ENCODE assay signal across 8 cellular contexts in the genomic region with DNA sequence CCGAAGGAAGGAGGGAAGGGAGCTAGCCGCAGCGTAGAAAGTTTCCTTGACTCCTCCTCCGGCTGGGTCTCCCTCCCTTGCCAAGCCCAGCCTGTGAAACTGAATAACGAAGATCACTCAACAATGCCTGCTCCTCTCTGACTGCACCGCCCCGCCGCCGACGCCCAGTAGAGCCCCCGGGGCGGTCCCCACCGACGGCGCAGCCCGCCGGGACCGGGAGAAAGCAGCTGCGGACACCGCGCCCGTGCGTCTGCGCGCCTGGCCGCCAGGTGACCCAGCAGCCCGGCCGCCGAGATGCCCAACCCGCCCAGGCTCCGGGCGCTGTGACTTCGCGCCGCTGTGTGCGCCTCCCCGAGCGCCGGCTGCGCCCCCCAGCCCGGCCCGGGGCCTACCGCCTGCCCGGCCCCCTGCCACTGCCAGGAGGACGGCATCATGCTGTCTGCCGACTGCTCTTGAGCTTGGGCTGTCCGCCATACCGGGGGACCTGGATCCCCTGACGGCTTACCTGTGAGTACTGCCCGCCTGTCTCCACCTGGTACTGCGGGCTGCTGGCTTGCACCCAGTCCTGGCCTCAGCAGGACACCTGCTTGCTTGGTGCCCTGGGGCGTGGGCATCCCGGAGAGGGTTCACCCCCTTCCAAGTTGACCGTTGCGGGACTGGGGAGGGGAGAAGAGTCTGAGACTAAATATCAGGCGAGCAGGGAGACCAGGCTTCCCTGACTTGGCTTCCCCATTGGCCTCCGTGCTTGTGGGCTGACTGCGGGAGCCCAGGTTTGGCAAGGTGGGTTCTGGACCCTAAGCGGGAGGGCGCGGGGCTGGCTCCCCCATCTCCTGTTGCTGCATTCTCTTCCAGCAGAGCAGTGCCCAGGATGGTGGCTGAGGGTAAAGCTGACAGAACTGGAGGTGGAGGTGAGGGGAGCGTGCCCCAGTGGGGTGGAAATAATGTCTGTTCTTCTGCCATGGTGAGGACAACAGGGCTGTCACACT. TPM values are rescaled to one million over a fixed set of nuclear protein-coding genes. Genes with fewer than 3 reads are reported as not detected.
DNase-seq lines count a peak whose midpoint lies in the region; ATAC-seq, FAIRE-seq and TF ChIP-seq lines count a peak whose summit lies in the region.

No MANE protein-coding gene starts in this region.

- H3K27ac ChIP-seq in HUES64 (ENCODE audit: low read depth, low read length) (no peak overlapping the region), HepG2 (ENCODE audit: extremely low read length, insufficient read depth, low read length) (no peak overlapping the region), upper lobe of right lung (peak overlapping the region; percentile 17)

- no TSS peak for BruUV-seq in HepG2 (replicated peaks; lab: Mats Ljungman, UMichigan)

- H3K9me3 ChIP-seq in HUES64 (ENCODE audit: insufficient read depth, low read depth, low read length), result no peaks in the 10 kb centered on the region
- H3K9me3 ChIP-seq in HepG2 (ENCODE audit: low read length), result no peaks in the 10 kb centered on the region
- H3K9me3 ChIP-seq in upper lobe of right lung, result no peaks in the 10 kb centered on the region

- TF ChIP-seq POLR2A in HepG2 (IDR thresholded peaks at IDR 0.05; ENCODE audit: insufficient read depth in 1 of 2, low read depth in 2 of 2, low read length in 2 of 2), result no peak

- CTCF ChIA-PET in BJ (lab: Yijun Ruan, JAX), result interaction anchor here (1.0 to 11.3 kb wide), 27 partner anchors 7 to 649 kb away, joined by 3 to 375 read pairs (median 15); partner anchors contain the start of genes CENPP and NOL8
- CTCF ChIA-PET in HepG2 (lab: Yijun Ruan, JAX; ENCODE audit: low intra/inter-chr PET ratio, low total read pairs), result no interaction called here

- no peak overlapping the region for H2AFZ ChIP-seq in HepG2 (ENCODE audit: low read length)

- no peaks in the 10 kb centered on the region for H4K20me1 ChIP-seq in HepG2 (ENCODE audit: insufficient read depth, low read length)

- H3K4me3 ChIP-seq in BJ (ENCODE audit: low read depth, low read length), result peak overlapping the region; percentile 41
- H3K4me3 ChIP-seq in HUES64 (ENCODE audit: low read length), result peak overlapping the region; percentile 58
- peak overlapping the region; percentile 37 for H3K4me3 ChIP-seq in bronchial epithelial cell (ENCODE audit: low read depth, low read length)
- H3K4me3 ChIP-seq in HepG2 (replicated peaks in 1 of 3; ENCODE audit: insufficient read depth in 1 of 3, low read depth in 2 of 3, low read length in 3 of 3), result peak overlapping the region; percentile 5 to 54 (median 47); a peak in 4 of 6 replicates
- H3K4me3 ChIP-seq in upper lobe of right lung, result peak overlapping the region; percentile 41

- peaks cover 1% of the 10 kb centered on the region; the same call in 1 of the 2 replicates for H3K4me1 ChIP-seq in HUES64 (ENCODE audit: insufficient read depth, low read length)
- H3K4me1 ChIP-seq in HepG2 (ENCODE audit: insufficient read depth, low read length), result peaks cover 48% of the 10 kb centered on the region
- H3K4me1 ChIP-seq in upper lobe of right lung, result peaks cover 10% of the 10 kb centered on the region

- H3K27me3 ChIP-seq in BJ (ENCODE audit: control insufficient read depth, insufficient read depth, low read length), result peaks cover 1% of the 10 kb centered on the region; the same call in 1 of the 2 replicates
- peaks cover 24% of the 10 kb centered on the region for H3K27me3 ChIP-seq in HUES64 (ENCODE audit: insufficient read depth, low read length)
- no peaks in the 10 kb centered on the region for H3K27me3 ChIP-seq in bronchial epithelial cell (ENCODE audit: control insufficient read depth, insufficient read depth, low read length)
- H3K27me3 ChIP-seq in HepG2 (ENCODE audit: control insufficient read depth in 1 of 2, insufficient read depth in 2 of 2, low read length in 2 of 2), result peaks cover 0 to 22% of the 10 kb centered on the region in 2 experiments; a peak in 4 of 5 replicates
- no peaks in the 10 kb centered on the region for H3K27me3 ChIP-seq in upper lobe of right lung

- TF ChIP-seq CTCF in BJ (IDR thresholded peaks at IDR 0.05; ENCODE audit: insufficient read depth, low read depth, low read length) (no peak), bronchial epithelial cell (IDR thresholded peaks at IDR 0.05; ENCODE audit: insufficient read depth, low read length, severe bottlenecking) (peak; percentile 19), HepG2 (CRISPR knock-in tag; IDR thresholded peaks at IDR 0.05) (no peak), upper lobe of right lung (IDR thresholded peaks at IDR 0.05) (no peak)

- POLR2A ChIA-PET in BJ (lab: Charles Lee), result no interaction called here
- POLR2A ChIA-PET in HepG2 (lab: Yijun Ruan, JAX), result interaction anchor here (1.4 kb wide), 1 partner anchor 56 kb away, joined by 3 read pairs; no protein-coding TSS in a partner anchor

- FAIRE-seq in bronchial epithelial cell (lab: Jason Lieb, UNC) (no peak), HepG2 (lab: Jason Lieb, UNC) (no peak)

- intact Hi-C loops in HepG2 (cut with micrococcal nuclease; ENCODE audit: unreplicated experiment) (no loop called here), upper lobe of right lung (cut with DNase I) (no loop called here)

- no peak for TF ChIP-seq EP300 in HepG2 (IDR thresholded peaks at IDR 0.05; ENCODE audit: low read depth in 2 of 2, low read length in 2 of 2)
- TF ChIP-seq EP300 in HepG2 (CRISPR knock-in tag; IDR thresholded peaks at IDR 0.05; ENCODE audit: borderline replicate concordance), result no peak

- H3K9ac ChIP-seq in HUES64 (ENCODE audit: low read depth, low read length) (peak overlapping the region; percentile 12; the same call in 1 of the 2 replicates), HepG2 (ENCODE audit: insufficient read depth, low read depth, low read length) (no peak overlapping the region)

- in situ Hi-C loops in HepG2 (cut with HindIII; ENCODE audit: extremely low pct_ligation_motif_present, low pct_unique_long_range_greater_than_20kb), result loop anchor here (10.0 to 25.0 kb wide), 2 partner anchors 103 to 296 kb away; no protein-coding TSS in a partner anchor

- TF ChIP-seq RAD21 in HepG2 (CRISPR knock-in tag; IDR thresholded peaks at IDR 0.05), result no peak

- peak overlapping the region; percentile 92 for H3K4me2 ChIP-seq in HepG2 (ENCODE audit: low read depth, low read length)

- no peak for DNase-seq in BJ (ENCODE audit: low read depth)
- DNase-seq in bronchial epithelial cell (ENCODE audit: low read depth), result no peak
- DNase-seq in HepG2 (ENCODE audit: low spot score), result no peak
- DNase-seq in upper lobe of right lung, result no peak

- ATAC-seq in HepG2 (peak; percentile 35), upper lobe of right lung (peak; percentile 26), HG03521 (IDR thresholded peaks at IDR 0.05; ENCODE audit: unreplicated experiment) (no peak), HG03196 (IDR thresholded peaks at IDR 0.05; ENCODE audit: unreplicated experiment) (no peak), GM21381 (IDR thresholded peaks at IDR 0.05; ENCODE audit: unreplicated experiment) (no peak)

- H3K79me2 ChIP-seq in HepG2 (ENCODE audit: insufficient read depth, low read length), result no peaks in the 10 kb centered on the region

- 18% methylated on average over 62 of the region's 62 CpGs for WGBS in HUES64
- WGBS in HepG2 (ENCODE audit: low lambda C conversion rate), result 23% methylated on average over 6 of the region's 62 CpGs

- H3K36me3 ChIP-seq in BJ (ENCODE audit: control insufficient read depth, insufficient read depth, low read length), result no peaks in the 10 kb centered on the region
- no peaks in the 10 kb centered on the region for H3K36me3 ChIP-seq in HUES64 (ENCODE audit: insufficient read depth, low read length)
- H3K36me3 ChIP-seq in bronchial epithelial cell (ENCODE audit: control insufficient read depth, insufficient read depth, low read length), result no peaks in the 10 kb centered on the region
- no peaks in the 10 kb centered on the region for H3K36me3 ChIP-seq in HepG2 (replicated peaks in 1 of 2; ENCODE audit: control insufficient read depth in 1 of 2, insufficient read depth in 2 of 2, low read length in 2 of 2)
- H3K36me3 ChIP-seq in upper lobe of right lung, result no peaks in the 10 kb centered on the region

TF ChIP-seq in HepG2, 621 proteins besides CTCF, POLR2A, EP300 and RAD21 (continues in another document):
- peak; percentile 96 for TF ChIP-seq ZNF777 (CRISPR knock-in tag; IDR thresholded peaks at IDR 0.05)
- TF ChIP-seq GABPB1 (CRISPR knock-in tag; IDR thresholded peaks at IDR 0.05), result no peak
- TF ChIP-seq ZNF30 (CRISPR knock-in tag; IDR thresholded peaks at IDR 0.05), result 0 out of 2 replicates have a peak, but pooled peaks have one; percentile 35
- TF ChIP-seq ZNF766 (CRISPR knock-in tag; IDR thresholded peaks at IDR 0.05; ENCODE audit: borderline replicate concordance), result 0 out of 2 replicates have a peak, but pooled peaks have one; percentile 26

RNA-seq across cellular contexts. Expression of gene SPTLC1, which starts 26.2 kb away (rescaled TPM):
- 102 and 120 TPM in 2 replicates for polyA plus RNA-seq in BJ (2011; rRNA removed)
- 40.0 and 59.7 TPM in 2 replicates for polyA minus RNA-seq in BJ (2011; rRNA and poly(A)+ RNA removed)
- polyA plus RNA-seq in HUES64 (2013, experiment 1 of 2), result 55.3 TPM
- 50.3 TPM for polyA plus RNA-seq in HUES64 (2013, experiment 2 of 2)
- 102 and 103 TPM in 2 replicates for total RNA-seq in bronchial epithelial cell
- 44.4 and 72.5 TPM in 2 replicates for total RNA-seq in HepG2 (2016; rRNA removed; fragmentation: Illumina TruSeq; extraction: Trizol)
- total RNA-seq in HepG2 (2016; cell fraction: cytosol; rRNA removed; fragmentation: Illumina TruSeq; extraction: Trizol; ENCODE audit: low read depth), result 6.8 and 7.6 TPM in 2 replicates
- 46.0 and 76.9 TPM in 2 replicates for total RNA-seq in HepG2 (2016; cell fraction: insoluble cytoplasmic fraction; rRNA removed; fragmentation: Illumina TruSeq; extraction: Trizol)
- 15.0 and 16.7 TPM in 2 replicates for total RNA-seq in HepG2 (2016; cell fraction: membrane; rRNA removed; fragmentation: Illumina TruSeq; extraction: Trizol)
- 82.4 and 88.6 TPM in 2 replicates for total RNA-seq in HepG2 (2016; cell fraction: nucleus; rRNA removed; fragmentation: Illumina TruSeq; extraction: Trizol)
- polyA plus RNA-seq in HepG2 (2011; rRNA removed), result 47.7 and 56.2 TPM in 2 replicates
- polyA plus RNA-seq in HepG2 (2011; cell fraction: cytosol; rRNA removed), result 32.9 and 40.4 TPM in 2 replicates
- polyA plus RNA-seq in HepG2 (2011; cell fraction: nucleus; rRNA removed), result 28.2 and 31.0 TPM in 2 replicates
- polyA plus RNA-seq in HepG2 (2012), result 47.9 and 52.1 TPM in 2 replicates
- polyA plus RNA-seq in HepG2 (2016; cell fraction: cytosol; fragmentation: Illumina TruSeq; extraction: Trizol; ENCODE audit: low read depth), result 3.6 and 5.4 TPM in 2 replicates
- 35.3 and 36.1 TPM in 2 replicates for polyA plus RNA-seq in HepG2 (2016; cell fraction: insoluble cytoplasmic fraction; fragmentation: Illumina TruSeq; extraction: Trizol; ENCODE audit: low read depth)
- 7.1 and 8.1 TPM in 2 replicates for polyA plus RNA-seq in HepG2 (2016; cell fraction: membrane; fragmentation: Illumina TruSeq; extraction: Trizol; ENCODE audit: low read depth)
- polyA plus RNA-seq in HepG2 (2016; cell fraction: nucleus; fragmentation: Illumina TruSeq; extraction: Trizol; ENCODE audit: insufficient read depth, low read depth), result 96.6 and 105 TPM in 2 replicates
- polyA minus RNA-seq in HepG2 (2011; rRNA and poly(A)+ RNA removed; ENCODE audit: low replicate concordance), result 50.1 and 52.0 TPM in 2 replicates
- polyA minus RNA-seq in HepG2 (2011; cell fraction: cytosol; rRNA and poly(A)+ RNA removed), result 41.7 and 44.7 TPM in 2 replicates
- 76.3 and 80.4 TPM in 2 replicates for polyA minus RNA-seq in HepG2 (2011; cell fraction: nucleus; rRNA and poly(A)+ RNA removed)
- 66.5 TPM for total RNA-seq in upper lobe of right lung

Comparison
In these comparisons a context has a peak if more than half of its experiments do, and no peak if none do; other contexts are left out.
1. ATAC-seq: peak in HepG2 (single experiment) and upper lobe of right lung (single experiment); none in HG03521 (single experiment), HG03196 (single experiment) and GM21381 (single experiment).
2. Peak in every context shown above with its lines, with median percentiles within 50 percentile points of each other: H3K4me3 ChIP-seq.